Comparison of ENCODE assay signal across 1 cellular context in the genomic region with DNA sequence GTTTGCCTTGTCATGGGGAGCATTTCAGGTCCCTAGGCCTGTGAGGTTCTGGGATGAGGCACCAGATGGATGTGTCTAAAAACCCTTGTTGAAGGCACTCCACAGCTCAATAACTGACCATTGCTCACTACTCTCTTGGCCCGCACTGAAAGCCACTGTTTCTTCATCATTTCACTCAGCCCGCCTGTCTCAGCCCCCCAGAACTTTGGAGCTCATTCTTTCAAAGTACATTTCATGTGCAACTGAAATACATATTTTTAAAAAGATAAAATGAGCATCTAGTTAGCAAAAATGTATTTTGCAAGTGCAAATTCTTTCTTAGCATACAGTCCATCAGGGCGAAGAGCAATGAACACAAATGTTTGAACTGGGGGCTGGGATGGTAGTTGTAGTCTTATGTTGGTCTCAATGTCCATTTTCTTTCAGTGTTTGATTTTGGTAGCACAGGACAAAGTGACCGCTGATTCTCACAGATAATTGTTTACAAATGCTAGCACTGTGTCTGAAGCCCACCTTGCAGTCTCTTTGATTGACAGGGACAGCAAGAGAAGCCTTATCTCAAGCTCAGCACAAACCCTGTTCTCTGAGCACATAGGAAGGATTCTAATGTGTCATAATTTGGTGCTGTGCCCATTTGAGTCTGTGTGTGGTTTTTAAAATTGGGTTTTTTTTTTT.
TF ChIP-seq lines count a peak whose summit lies in the region.

No MANE protein-coding gene starts in this region.

TF ChIP-seq in IMR-90, 13 proteins besides CTCF, POLR2A, EP300 and RAD21:
- no peak for TF ChIP-seq SMC3 (IDR thresholded peaks at IDR 0.05; ENCODE audit: low read depth, low read length)
- TF ChIP-seq USF2 (IDR thresholded peaks at IDR 0.05; ENCODE audit: low read depth, low read length), result no peak
- no peak for TF ChIP-seq FOS (IDR thresholded peaks at IDR 0.05; ENCODE audit: low read depth, low read length)
- TF ChIP-seq RFX5 (IDR thresholded peaks at IDR 0.05; ENCODE audit: low read depth, low read length), result no peak
